17 cellular contexts compared by ENCODE assay signal in the genomic region with DNA sequence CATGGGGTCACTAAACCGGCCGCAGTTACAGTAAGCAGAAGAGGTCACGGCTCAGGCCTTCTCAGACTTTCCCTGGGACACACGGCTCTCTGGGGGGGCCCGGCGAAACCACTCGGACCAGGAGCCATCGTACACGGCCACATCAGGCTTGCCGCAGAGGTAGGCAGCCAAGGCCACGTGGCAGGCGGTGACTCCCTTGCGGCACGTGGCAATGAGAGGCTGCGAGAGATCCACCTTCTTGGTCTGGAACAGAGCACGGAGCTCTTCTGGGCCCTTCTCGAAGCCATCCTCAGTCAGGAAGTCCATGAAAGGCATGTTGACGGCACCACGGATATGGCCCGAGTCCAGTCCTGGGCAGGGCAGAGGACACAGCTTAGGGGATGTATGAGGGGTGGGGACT. TPM values are rescaled to one million over a fixed set of nuclear protein-coding genes. Genes with fewer than 3 reads are reported as not detected.
DNase-seq lines count a peak whose midpoint lies in the region; ATAC-seq and TF ChIP-seq lines count a peak whose summit lies in the region.
"Had no signal": no experiment of that assay in that cellular context is flagged by ENCODE, and none has a peak within 500 bp of the region (broad histone marks: within the 10 kb centered on the region; RNA-seq: fewer than 3 reads in every experiment).

No MANE protein-coding gene starts in this region.

- TF ChIP-seq POLR2A in transverse colon (IDR thresholded peaks at IDR 0.05) = no peak

- no peaks in the 10 kb centered on the region for H3K9me3 ChIP-seq in transverse colon
- no peaks in the 10 kb centered on the region for H3K9me3 ChIP-seq in BE2C
- H3K9me3 ChIP-seq: BLaER1 treated with 17β-estradiol and CSF1 and Interleukin-3, amounts not matched to agents 10 nM and 100 nM had no signal

- peak overlapping the region in 3 of 4 donors; percentile 92 to 99 (median 99) for H3K27ac ChIP-seq in transverse colon
- H3K27ac ChIP-seq: BLaER1 treated with 17β-estradiol and CSF1 and Interleukin-3, amounts not matched to agents 10 nM and 100 nM; GM23248; HL-60 had no signal

- in situ Hi-C loops in transverse colon (cut with MboI; ENCODE audit: low pct_ligation_motif_present in 1 of 4, low pct_unique_long_range_greater_than_20kb in 1 of 4, low sequenced_read_pairs in 3 of 4) = no loop called here

- TF ChIP-seq EP300 in transverse colon (IDR thresholded peaks at IDR 0.05; ENCODE audit: low read depth) = no peak

- no peak overlapping the region for H3K4me3 ChIP-seq in transverse colon
- H3K4me3 ChIP-seq in BE2C (ENCODE audit: low read depth, low read length) = no peak overlapping the region
- H3K4me3 ChIP-seq: BLaER1 treated with 17β-estradiol and CSF1 and Interleukin-3, amounts not matched to agents 10 nM and 100 nM; GM12878; GM23248 had no signal

- H3K4me1 ChIP-seq in transverse colon (peaks cover 11 to 45% (median 37%) of the 10 kb centered on the region in 4 donors), BE2C (no peaks in the 10 kb centered on the region)

- H3K36me3 ChIP-seq in transverse colon (no peaks in the 10 kb centered on the region), BE2C (no peaks in the 10 kb centered on the region)

- H3K4me3 Mint-ChIP-seq in type B pancreatic cell = no peak overlapping the region
- H3K4me3 Mint-ChIP-seq: CD4-positive, CD25-positive, alpha-beta regulatory T cell had no signal

- H3K4me1 Mint-ChIP-seq in type B pancreatic cell (ENCODE audit: unreplicated experiment) = peaks cover 19% of the 10 kb centered on the region

- no peak for TF ChIP-seq CTCF in transverse colon (IDR thresholded peaks at IDR 0.05)
- no peak for TF ChIP-seq CTCF in BE2C (IDR thresholded peaks at IDR 0.05; ENCODE audit: low read depth, low read length)
- TF ChIP-seq CTCF in type B pancreatic cell (conservative IDR thresholded peaks at IDR 0.05) = no peak

- no peaks in the 10 kb centered on the region for H3K9me3 Mint-ChIP-seq in type B pancreatic cell
- H3K9me3 Mint-ChIP-seq: CD4-positive, CD25-positive, alpha-beta regulatory T cell had no signal

- H3K27me3 Mint-ChIP-seq in type B pancreatic cell = peaks cover 21% of the 10 kb centered on the region

- H3K27me3 ChIP-seq in transverse colon (no peaks in the 10 kb centered on the region), BE2C (peaks cover 2% of the 10 kb centered on the region)
- H3K27me3 ChIP-seq: BLaER1 treated with 17β-estradiol and CSF1 and Interleukin-3, amounts not matched to agents 10 nM and 100 nM had no signal

- 77% methylated on average over 20 of the region's 20 CpGs; no CpG with 5 or more reads in 1 of the 2 donors for WGBS in transverse colon (ENCODE audit: low coverage in 1 of 2), 2 donors

- DNase-seq in left ventricle myocardium superior = no peak
- no peak for DNase-seq in Right ventricle myocardium superior
- peak; percentile 16 to 32 for DNase-seq in left colon
- DNase-seq in mucosa of gallbladder (ENCODE audit: low spot score) = peak; percentile 57
- no peak for DNase-seq in transverse colon
- DNase-seq in BE2C = no peak
- no peak for DNase-seq in type B pancreatic cell (ENCODE audit: extremely low spot score, unreplicated experiment)
- no peak for DNase-seq in NCI-H146 treated with DMSO at 0.1 percent for 48 hours (lab: John Stamatoyannopoulos, UW; ENCODE audit: unreplicated experiment)
- DNase-seq: 8988T; AML-193; CD4-positive, CD25-positive, alpha-beta regulatory T cell; DMS79; GM23248 had no signal

- ATAC-seq in left ventricle myocardium superior = peak; percentile 9
- ATAC-seq in Right ventricle myocardium superior (ENCODE audit: poor library complexity) = no peak
- ATAC-seq in left colon = no peak
- ATAC-seq: GM12878, HCT116 had no signal

- H3K27ac Mint-ChIP-seq in type B pancreatic cell = no peak overlapping the region

- intact Hi-C loops in left ventricle myocardium superior (cut with micrococcal nuclease) = no loop called here
- intact Hi-C loops in Right ventricle myocardium superior (cut with DNase I) = no loop called here
- intact Hi-C loops in left colon (cut with DNase I, micrococcal nuclease) = no loop called here
- intact Hi-C loops in transverse colon (cut with DNase I; ENCODE audit: low total_unique reads) = no loop called here

- H3K36me3 Mint-ChIP-seq in type B pancreatic cell = no peaks in the 10 kb centered on the region
- H3K36me3 Mint-ChIP-seq: CD4-positive, CD25-positive, alpha-beta regulatory T cell had no signal

RNA-seq across cellular contexts. Expression of gene TST, which starts 8.3 kb away (rescaled TPM):
- total RNA-seq in left ventricle myocardium superior = 45.8 TPM
- 63.5 TPM for total RNA-seq in Right ventricle myocardium superior
- 100 to 1,000 TPM; 507 to 576 TPM for total RNA-seq in left colon
- total RNA-seq in mucosa of gallbladder = 281 TPM
- total RNA-seq in transverse colon = 100 to 1,000 TPM; 246 to 719 (median 557) TPM
- 11.4 TPM for polyA plus RNA-seq in BE2C (2012; ENCODE audit: insufficient read depth, insufficient read length, low read depth)
- total RNA-seq in type B pancreatic cell (ENCODE audit: low replicate concordance) = 30.8 and 34.0 TPM in 2 replicates
- total RNA-seq: CD4-positive, CD25-positive, alpha-beta regulatory T cell had no signal

RNA-seq across cellular contexts. Expression of gene MPST, which starts 8.6 kb away (rescaled TPM):
- total RNA-seq in left ventricle myocardium superior = 56.7 TPM
- total RNA-seq in Right ventricle myocardium superior = 60.3 TPM
- total RNA-seq in left colon = 100 to 1,000 TPM; 221 to 250 TPM
- total RNA-seq in mucosa of gallbladder = 129 TPM
- 100 to 1,000 TPM; 407 to 964 (median 541) TPM for total RNA-seq in transverse colon
- 113 TPM for polyA plus RNA-seq in BE2C (2012; ENCODE audit: insufficient read depth, insufficient read length, low read depth)
- 56.6 and 71.3 TPM in 2 replicates for total RNA-seq in type B pancreatic cell (ENCODE audit: low replicate concordance)

RNA-seq across cellular contexts. Expression of gene KCTD17, which starts 40.6 kb away (rescaled TPM):
- total RNA-seq in left ventricle myocardium superior = 9.8 TPM
- 8.9 TPM for total RNA-seq in Right ventricle myocardium superior
- total RNA-seq in left colon = 10 to 100 TPM; 33.2 to 41.1 TPM
- 51.9 TPM for total RNA-seq in mucosa of gallbladder
- total RNA-seq in transverse colon = 10 to 100 TPM; 11.2 to 61.3 (median 35.1) TPM
- polyA plus RNA-seq in BE2C (2012; ENCODE audit: insufficient read depth, insufficient read length, low read depth) = 105 TPM
- total RNA-seq in type B pancreatic cell (ENCODE audit: low replicate concordance) = 11.1 and 53.7 TPM in 2 replicates

Comparison
In these comparisons a context has a peak if more than half of its experiments do, and no peak if none do; other contexts are left out.
1. DNase-seq: peak in left colon (2 of 2) and mucosa of gallbladder (single experiment); none in left ventricle myocardium superior (single experiment), Right ventricle myocardium superior (single experiment), transverse colon (single experiment), BE2C (single experiment), type B pancreatic cell (single experiment) and NCI-H146 treated with DMSO at 0.1 percent for 48 hours (single experiment).